8 cellular contexts compared by ENCODE assay signal in the genomic region with DNA sequence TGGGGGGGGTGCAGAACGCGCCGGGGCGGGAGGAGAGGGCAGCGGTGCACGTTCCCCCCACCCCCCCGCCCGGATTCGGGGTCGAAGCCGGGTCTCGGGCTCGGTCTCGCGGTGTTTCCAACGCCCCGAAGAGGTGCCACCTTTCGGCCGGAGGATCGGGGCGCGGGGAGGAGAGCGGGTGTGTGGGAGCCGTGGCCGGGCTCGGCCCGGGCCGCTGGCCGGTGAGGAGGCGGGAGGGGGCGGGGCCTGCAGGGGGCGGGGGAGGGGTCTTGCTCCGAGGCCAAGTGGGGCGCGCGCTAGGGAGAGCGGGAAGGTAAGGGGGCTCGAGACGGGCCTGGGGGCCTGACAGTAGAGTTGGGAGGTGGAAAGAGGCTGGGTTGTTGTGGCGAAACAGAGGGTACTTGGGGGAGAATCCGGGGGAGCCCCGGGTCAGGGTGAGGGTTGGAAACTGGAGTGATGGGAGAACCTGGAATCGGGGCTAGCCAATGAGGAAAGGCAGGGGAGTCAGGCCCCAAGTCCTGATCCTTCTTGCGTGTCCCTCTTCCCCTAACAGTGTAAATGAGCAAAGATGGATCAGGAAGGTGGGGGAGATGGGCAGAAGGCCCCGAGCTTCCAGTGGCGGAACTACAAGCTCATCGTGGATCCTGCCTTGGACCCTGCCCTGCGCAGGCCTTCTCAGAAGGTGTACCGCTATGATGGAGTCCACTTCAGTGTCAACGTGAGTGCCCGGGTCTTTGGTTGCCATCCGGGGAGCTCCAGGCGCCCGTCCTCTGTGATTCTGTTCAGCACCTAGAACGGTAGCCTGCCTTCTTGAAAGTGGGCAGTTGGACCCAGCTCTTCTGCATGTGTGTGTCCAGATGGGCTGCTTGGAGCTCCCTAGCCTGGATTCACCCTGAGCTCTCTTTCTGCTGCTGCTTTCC. TPM values are rescaled to one million over a fixed set of nuclear protein-coding genes. Genes with fewer than 3 reads are reported as not detected.
DNase-seq lines count a peak whose midpoint lies in the region; ATAC-seq and TF ChIP-seq lines count a peak whose summit lies in the region.

No MANE protein-coding gene starts in this region.

- peak overlapping the region; percentile 63 to 80 for H3K4me3 ChIP-seq in Panc1 (ENCODE audit: low read depth in 2 of 2, low read length in 2 of 2)

- in situ Hi-C loops in Panc1 (cut with HindIII; ENCODE audit: low pct_unique_long_range_greater_than_20kb, low sequenced_read_pairs) = no loop called here

- BruUV-seq in Panc1 (replicated peaks; lab: Mats Ljungman, UMichigan) = no TSS peak

- POLR2A ChIA-PET in Panc1 (lab: Charles Lee) = interaction anchor here (0.5 to 0.6 kb wide), 2 partner anchors 33 to 171 kb away, joined by 3 read pairs; no protein-coding TSS in a partner anchor

- CTCF ChIA-PET in Panc1 (lab: Charles Lee) = no interaction called here

- H3K36me3 ChIP-seq in Panc1 (ENCODE audit: control insufficient read depth, insufficient read depth, low read length) = peaks cover 23% of the 10 kb centered on the region

- H3K4me1 Mint-ChIP-seq in chondrocyte (ENCODE audit: low read depth) = peaks cover 22% of the 10 kb centered on the region

- H3K27me3 Mint-ChIP-seq in chondrocyte (ENCODE audit: low read depth) = no peaks in the 10 kb centered on the region

- H3K27ac ChIP-seq in Panc1 (ENCODE audit: low read length) = peak overlapping the region; percentile 67

- ATAC-seq in GM18498 (IDR thresholded peaks at IDR 0.05; ENCODE audit: unreplicated experiment) (peak; percentile 46), HG02885 (IDR thresholded peaks at IDR 0.05; ENCODE audit: poor library complexity, unreplicated experiment) (peak; percentile 30), Panc1 (peak; percentile 59), left lobe of liver (peak; percentile 26)

- TF ChIP-seq CTCF in Panc1 (IDR thresholded peaks at IDR 0.05) = no peak
- peak; percentile 16 for TF ChIP-seq CTCF in chondrocyte (IDR thresholded peaks at IDR 0.05)

- H3K27me3 ChIP-seq in Panc1 (ENCODE audit: control insufficient read depth, insufficient read depth, low read length) = no peaks in the 10 kb centered on the region

- DNase-seq in AG08396 (ENCODE audit: low spot score) (peak; percentile 91), Panc1 (ENCODE audit: low read depth, low spot score) (no peak), chondrocyte (ENCODE audit: low spot score) (no peak), left lobe of liver (ENCODE audit: low spot score) (no peak), stromal cell of bone marrow (ENCODE audit: low read depth) (peak; percentile 25), GDM1 (lab: John Stamatoyannopoulos, UW) (no peak)

- intact Hi-C loops in Panc1 (cut with micrococcal nuclease; ENCODE audit: unreplicated experiment) = no loop called here

- no peaks in the 10 kb centered on the region for H3K9me3 ChIP-seq in Panc1 (ENCODE audit: control insufficient read depth, insufficient read depth, low read depth, low read length)

- H3K36me3 Mint-ChIP-seq in chondrocyte (ENCODE audit: low read depth) = peaks cover 22% of the 10 kb centered on the region

- peak overlapping the region; percentile 90 for H3K27ac Mint-ChIP-seq in chondrocyte (ENCODE audit: unreplicated experiment)

- H3K4me3 Mint-ChIP-seq in chondrocyte (ENCODE audit: unreplicated experiment) = peak overlapping the region; percentile 88

- H3K4me1 ChIP-seq in Panc1 (ENCODE audit: control insufficient read depth, insufficient read depth, low read length) = peaks cover 24% of the 10 kb centered on the region

- no peaks in the 10 kb centered on the region for H3K9me3 Mint-ChIP-seq in chondrocyte (ENCODE audit: low read depth)

RNA-seq across cellular contexts. Expression of a gene that starts 0.9 kb away (rescaled TPM):
- total RNA-seq in Panc1 (2021; ENCODE audit: unreplicated experiment) (38.7 TPM), chondrocyte (15.0 to 18.0 TPM (median 15.8 TPM) in 3 replicates), left lobe of liver (8.2 TPM)
- polyA plus RNA-seq in Panc1 (2012; ENCODE audit: insufficient read length) = 41.5 TPM

RNA-seq across cellular contexts. Expression of a gene that starts 9.6 kb away (rescaled TPM):
- total RNA-seq in Panc1 (2021; ENCODE audit: unreplicated experiment) = 26.9 TPM
- polyA plus RNA-seq in Panc1 (2012; ENCODE audit: insufficient read length) = 31.0 TPM
- 10.3 to 16.0 TPM (median 15.6 TPM) in 3 replicates for total RNA-seq in chondrocyte
- 51.3 TPM for total RNA-seq in left lobe of liver

RNA-seq across cellular contexts. Expression of a gene that starts 26.6 kb away (rescaled TPM):
- total RNA-seq in Panc1 (2021; ENCODE audit: unreplicated experiment) = 5.4 TPM
- polyA plus RNA-seq in Panc1 (2012; ENCODE audit: insufficient read length) = 8.5 TPM
- total RNA-seq in chondrocyte = 10.8 to 12.4 TPM (median 12.3 TPM) in 3 replicates
- 71.5 TPM for total RNA-seq in left lobe of liver

RNA-seq across cellular contexts. Expression of a gene that starts 35.1 kb away (rescaled TPM):
- 52.3 TPM for total RNA-seq in Panc1 (2021; ENCODE audit: unreplicated experiment)
- polyA plus RNA-seq in Panc1 (2012; ENCODE audit: insufficient read length) = 67.1 TPM
- 19.4 to 21.5 TPM (median 20.5 TPM) in 3 replicates for total RNA-seq in chondrocyte
- total RNA-seq in left lobe of liver = 3.6 TPM

RNA-seq across cellular contexts. Expression of a gene that starts 52.0 kb away (rescaled TPM):
- total RNA-seq in Panc1 (2021; ENCODE audit: unreplicated experiment) (3.7 TPM), chondrocyte (1.4 to 4.0 TPM (median 1.7 TPM) in 3 replicates), left lobe of liver (4.2 TPM)
- 1.8 TPM for polyA plus RNA-seq in Panc1 (2012; ENCODE audit: insufficient read length)

Comparison
In these comparisons a context has a peak if more than half of its experiments do, and no peak if none do; other contexts are left out.
1. DNase-seq: peak in AG08396 (single experiment) and stromal cell of bone marrow (single experiment); none in Panc1 (single experiment), chondrocyte (single experiment), left lobe of liver (single experiment) and GDM1 (single experiment).
2. Peak in every context shown above with its lines, with median percentiles within 50 percentile points of each other: ATAC-seq.